In genomic region chr14:100440207-100440631, GRCh38 we compare ENCODE assay signal across 9 cellular contexts.
DNase-seq lines count a peak whose midpoint lies in the region; ATAC-seq and TF ChIP-seq lines count a peak whose summit lies in the region.
"Had no signal": no experiment of that assay in that cellular context is flagged by ENCODE, and none has a peak within 500 bp of the region (broad histone marks: within the 10 kb centered on the region; RNA-seq: fewer than 3 reads in every experiment).

No MANE protein-coding gene starts in this region.

- H3K4me3 ChIP-seq in colonic mucosa (no peak overlapping the region), left lung (no peak overlapping the region)
- H3K4me3 ChIP-seq: SK-N-MC had no signal

- DNase-seq in DMS114 treated with DMSO at 0.1 percent for 48 hours (lab: John Stamatoyannopoulos, UW; ENCODE audit: unreplicated experiment) (peak; percentile 2), LHCN-M2 (ENCODE audit: low read depth) (peak; percentile 54), SK-MEL-5 (ENCODE audit: low read depth, low spot score) (peak; percentile 82), colonic mucosa (peak; percentile 84), left lung (peak; percentile 68 to 88), NK-92 (lab: John Stamatoyannopoulos, UW; ENCODE audit: unreplicated experiment) (no peak)
- DNase-seq in stimulated activated naive B cell treated with anti-CD40 and anti-IgM and Interleukin-4, amounts not matched to agents 10 μg/mL and 1 μg/mL and 100 μg/mL, for 72 hours, result peak; percentile 15

- ATAC-seq in left lung, result peak; percentile 93
- ATAC-seq in stimulated activated naive B cell treated with anti-CD40 and anti-IgM and Interleukin-4, amounts not matched to agents 10 μg/mL and 1 μg/mL and 100 μg/mL, for 72 hours (replicated peaks), result peak; percentile 84 to 97
- ATAC-seq in GM18511 (IDR thresholded peaks at IDR 0.05; ENCODE audit: unreplicated experiment), result no peak

- H3K36me3 ChIP-seq in colonic mucosa (no peaks in the 10 kb centered on the region), left lung (no peaks in the 10 kb centered on the region)

- peak overlapping the region; percentile 54 to 82 for H3K9ac ChIP-seq in colonic mucosa (ENCODE audit: low read depth in 2 of 2, low read length in 2 of 2)

- H3K9me3 Mint-ChIP-seq in stimulated activated naive B cell treated with anti-CD40 and anti-IgM and Interleukin-4, amounts not matched to agents 10 μg/mL and 1 μg/mL and 100 μg/mL, for 72 hours, result no peaks in the 10 kb centered on the region

- no peak overlapping the region for H3K4me3 Mint-ChIP-seq in stimulated activated naive B cell treated with anti-CD40 and anti-IgM and Interleukin-4, amounts not matched to agents 10 μg/mL and 1 μg/mL and 100 μg/mL, for 72 hours

- no peaks in the 10 kb centered on the region for H3K36me3 Mint-ChIP-seq in stimulated activated naive B cell treated with anti-CD40 and anti-IgM and Interleukin-4, amounts not matched to agents 10 μg/mL and 1 μg/mL and 100 μg/mL, for 72 hours

- in situ Hi-C loops in SK-MEL-5 (cut with HindIII; ENCODE audit: low pct_unique_long_range_greater_than_20kb, low sequenced_read_pairs), result no loop called here

- H3K27ac ChIP-seq in colonic mucosa (peak overlapping the region; percentile 81), left lung (peak overlapping the region; percentile 40 to 58)
- H3K27ac ChIP-seq: SK-N-MC had no signal

- H3K27ac Mint-ChIP-seq in stimulated activated naive B cell treated with anti-CD40 and anti-IgM and Interleukin-4, amounts not matched to agents 10 μg/mL and 1 μg/mL and 100 μg/mL, for 72 hours, result peak overlapping the region; percentile 11

- H3K4me1 ChIP-seq in colonic mucosa (peaks cover 18% of the 10 kb centered on the region), left lung (peaks cover 8 to 38% of the 10 kb centered on the region in 2 donors)

- intact Hi-C loops in colonic mucosa (cut with DNase I), result loop anchor here (2.0 kb wide), 1 partner anchor 205 kb away; no protein-coding TSS in a partner anchor
- intact Hi-C loops in left lung (cut with DNase I), result no loop called here

- no peaks in the 10 kb centered on the region for H3K9me3 ChIP-seq in colonic mucosa
- H3K9me3 ChIP-seq in left lung, result no peaks in the 10 kb centered on the region

- no peaks in the 10 kb centered on the region for H3K27me3 Mint-ChIP-seq in stimulated activated naive B cell treated with anti-CD40 and anti-IgM and Interleukin-4, amounts not matched to agents 10 μg/mL and 1 μg/mL and 100 μg/mL, for 72 hours

- peak; percentile 52 for TF ChIP-seq CTCF in colonic mucosa (IDR thresholded peaks at IDR 0.05)
- peak; percentile 51 to 53 for TF ChIP-seq CTCF in left lung (IDR thresholded peaks at IDR 0.05)

- H3K27me3 ChIP-seq in colonic mucosa (no peaks in the 10 kb centered on the region), left lung (no peaks in the 10 kb centered on the region)

- H3K4me1 Mint-ChIP-seq in stimulated activated naive B cell treated with anti-CD40 and anti-IgM and Interleukin-4, amounts not matched to agents 10 μg/mL and 1 μg/mL and 100 μg/mL, for 72 hours, result peaks cover 23 to 31% of the 10 kb centered on the region in 2 donors
